2 cellular contexts compared by ENCODE assay signal in the genomic region with DNA sequence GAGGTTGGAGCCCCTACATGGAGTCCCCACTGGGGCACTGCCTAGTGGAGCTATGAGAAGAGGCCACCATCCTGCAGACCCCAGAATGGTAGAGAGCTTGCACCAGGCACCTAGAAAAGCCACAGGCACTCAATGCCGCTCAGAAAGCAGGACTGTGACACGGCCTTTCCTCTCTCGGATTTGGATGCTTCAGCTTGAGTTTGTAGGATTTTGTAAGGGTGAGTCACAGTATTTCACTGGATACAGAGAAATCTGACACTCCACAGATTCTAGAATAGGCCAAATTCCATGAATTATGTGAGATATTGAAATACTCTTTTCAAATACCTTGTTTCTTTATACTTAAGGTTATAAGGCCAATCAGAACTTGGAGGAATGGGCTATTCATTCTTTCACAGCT.
TF ChIP-seq lines count a peak whose summit lies in the region.

No MANE protein-coding gene starts in this region.

TF ChIP-seq in IMR-90, 13 proteins besides CTCF, POLR2A, EP300 and RAD21:
- TF ChIP-seq MAZ (IDR thresholded peaks at IDR 0.05; ENCODE audit: borderline replicate concordance, low read depth, low read length) (no peak), NFE2L2 (IDR thresholded peaks at IDR 0.05; ENCODE audit: low read depth, low read length) (no peak), FOS (IDR thresholded peaks at IDR 0.05; ENCODE audit: low read depth, low read length) (peak; percentile 8; the same call in 1 of the 2 replicates), RCOR1 (IDR thresholded peaks at IDR 0.05; ENCODE audit: insufficient replicate concordance, low read length) (no peak), MXI1 (IDR thresholded peaks at IDR 0.05; ENCODE audit: borderline replicate concordance, low read depth, low read length) (no peak), CHD1 (IDR thresholded peaks at IDR 0.05; ENCODE audit: low read depth, low read length) (no peak), SMC3 (IDR thresholded peaks at IDR 0.05; ENCODE audit: low read depth, low read length) (no peak)
- TF ChIP-seq, protein P1, sequence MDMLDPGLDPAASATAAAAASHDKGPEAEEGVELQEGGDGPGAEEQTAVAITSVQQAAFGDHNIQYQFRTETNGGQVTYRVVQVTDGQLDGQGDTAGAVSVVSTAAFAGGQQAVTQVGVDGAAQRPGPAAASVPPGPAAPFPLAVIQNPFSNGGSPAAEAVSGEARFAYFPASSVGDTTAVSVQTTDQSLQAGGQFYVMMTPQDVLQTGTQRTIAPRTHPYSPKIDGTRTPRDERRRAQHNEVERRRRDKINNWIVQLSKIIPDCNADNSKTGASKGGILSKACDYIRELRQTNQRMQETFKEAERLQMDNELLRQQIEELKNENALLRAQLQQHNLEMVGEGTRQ (IDR thresholded peaks at IDR 0.05; ENCODE audit: low read depth, low read length) = no peak
- TF ChIP-seq, protein P2, sequence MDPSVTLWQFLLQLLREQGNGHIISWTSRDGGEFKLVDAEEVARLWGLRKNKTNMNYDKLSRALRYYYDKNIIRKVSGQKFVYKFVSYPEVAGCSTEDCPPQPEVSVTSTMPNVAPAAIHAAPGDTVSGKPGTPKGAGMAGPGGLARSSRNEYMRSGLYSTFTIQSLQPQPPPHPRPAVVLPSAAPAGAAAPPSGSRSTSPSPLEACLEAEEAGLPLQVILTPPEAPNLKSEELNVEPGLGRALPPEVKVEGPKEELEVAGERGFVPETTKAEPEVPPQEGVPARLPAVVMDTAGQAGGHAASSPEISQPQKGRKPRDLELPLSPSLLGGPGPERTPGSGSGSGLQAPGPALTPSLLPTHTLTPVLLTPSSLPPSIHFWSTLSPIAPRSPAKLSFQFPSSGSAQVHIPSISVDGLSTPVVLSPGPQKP (IDR thresholded peaks at IDR 0.05; ENCODE audit: borderline replicate concordance, low read depth, low read length) = no peak
TF ChIP-seq in IMR-90: peak in this region for 1.

TF ChIP-seq in GM12891, 5 proteins besides CTCF, POLR2A, EP300 and RAD21:
- no peak for TF ChIP-seq POLR2AphosphoS5 (IDR thresholded peaks at IDR 0.05; ENCODE audit: low read depth, low read length)
- no peak for TF ChIP-seq SPI1 (IDR thresholded peaks at IDR 0.05; ENCODE audit: low read depth, low read length)
- no peak for TF ChIP-seq PAX5 (IDR thresholded peaks at IDR 0.05; ENCODE audit: insufficient read depth, low read length, severe bottlenecking)
- TF ChIP-seq POU2F2 (IDR thresholded peaks at IDR 0.05; ENCODE audit: low read depth, low read length) = no peak
- no peak for TF ChIP-seq TAF1 (IDR thresholded peaks at IDR 0.05; ENCODE audit: low read depth, low read length)
